Comparison of ENCODE assay signal across 9 cellular contexts in the genomic region with DNA sequence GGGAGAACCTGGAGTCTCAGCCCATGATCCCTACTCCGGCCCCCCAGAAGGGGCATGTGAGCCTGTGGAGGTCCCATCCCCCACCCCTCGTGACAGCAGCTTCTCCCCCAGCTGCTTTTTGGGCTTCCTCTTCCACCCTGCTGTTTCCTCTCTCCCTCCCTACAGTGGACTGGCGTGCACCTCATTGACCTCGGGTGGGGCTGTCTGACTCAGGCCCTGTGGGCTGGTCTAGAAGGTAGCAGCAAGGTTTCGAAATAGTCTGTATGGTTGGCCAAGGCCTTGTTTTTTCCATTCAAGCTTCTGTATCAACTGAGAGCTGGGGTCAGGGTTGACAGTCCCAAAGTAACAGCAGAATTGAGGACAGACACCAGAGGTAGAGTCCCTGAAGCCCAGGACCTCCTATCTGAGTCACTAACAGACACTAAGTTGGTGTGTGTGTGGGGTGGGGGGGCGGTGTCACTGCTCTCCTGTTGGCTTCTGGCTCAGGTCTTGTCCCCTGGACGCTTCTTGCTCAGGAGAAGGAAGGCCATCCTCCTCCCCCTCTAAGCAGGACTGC. TPM values are rescaled to one million over a fixed set of nuclear protein-coding genes. Genes with fewer than 3 reads are reported as not detected.
DNase-seq lines count a peak whose midpoint lies in the region; ATAC-seq, FAIRE-seq and TF ChIP-seq lines count a peak whose summit lies in the region.
"Had no signal": no experiment of that assay in that cellular context is flagged by ENCODE, and none has a peak within 500 bp of the region (broad histone marks: within the 10 kb centered on the region; RNA-seq: fewer than 3 reads in every experiment).

No MANE protein-coding gene starts in this region.

- peaks cover 2% of the 10 kb centered on the region for H3K4me1 Mint-ChIP-seq in activated naive CD4-positive, alpha-beta T cell treated with anti-CD3 and anti-CD28 coated beads for 36 hours (ENCODE audit: low read depth)
- H3K4me1 Mint-ChIP-seq in nephron progenitor cell = peaks cover 38% of the 10 kb centered on the region
- H3K4me1 Mint-ChIP-seq: activated naive CD4-positive, alpha-beta T cell treated with anti-CD3 and anti-CD28 coated beads, Interleukin-2, amount 50 U/mL, for 24 hours had no signal

- no peaks in the 10 kb centered on the region for H3K36me3 ChIP-seq in PC-3 (ENCODE audit: low read depth, low read length)

- no peak overlapping the region for H3K4me3 Mint-ChIP-seq in activated naive CD4-positive, alpha-beta T cell treated with anti-CD3 and anti-CD28 coated beads for 36 hours
- H3K4me3 Mint-ChIP-seq in nephron progenitor cell = peak overlapping the region; percentile 20
- H3K4me3 Mint-ChIP-seq: activated naive CD4-positive, alpha-beta T cell treated with anti-CD3 and anti-CD28 coated beads, Interleukin-2, amount 50 U/mL, for 24 hours had no signal

- peak overlapping the region; percentile 42 for H3K4me2 ChIP-seq in PC-3 (ENCODE audit: low read length)

- no peaks in the 10 kb centered on the region for H3F3A ChIP-seq in PC-3 (ENCODE audit: low read length, unreplicated experiment)

- no peak for FAIRE-seq in D721Med (lab: Jason Lieb, UNC)

- CTCF ChIA-PET in activated naive CD4-positive, alpha-beta T cell treated with anti-CD3 and anti-CD28 coated beads for 36 hours (lab: Charles Lee) = no interaction called here
- CTCF ChIA-PET in PC-3 (lab: Charles Lee) = interaction anchor here (1.0 kb wide), 1 partner anchor 275 kb away, joined by 6 read pairs; no protein-coding TSS in a partner anchor

- peaks cover 38% of the 10 kb centered on the region for H3K4me1 ChIP-seq in PC-3 (ENCODE audit: insufficient read depth, low read length)

- H3K4me3 ChIP-seq in PC-3 (ENCODE audit: low read length) = no peak overlapping the region

- peak overlapping the region in 1 of 2 donors; percentile 54 for H3K27ac Mint-ChIP-seq in activated naive CD4-positive, alpha-beta T cell treated with anti-CD3 and anti-CD28 coated beads, Interleukin-2, amount 50 U/mL, for 72 hours
- H3K27ac Mint-ChIP-seq in activated naive CD4-positive, alpha-beta T cell treated with anti-CD3 and anti-CD28 coated beads for 36 hours = no peak overlapping the region
- H3K27ac Mint-ChIP-seq in nephron progenitor cell = no peak overlapping the region
- H3K27ac Mint-ChIP-seq: activated naive CD4-positive, alpha-beta T cell treated with anti-CD3 and anti-CD28 coated beads, Interleukin-2, amount 50 U/mL, for 24 hours had no signal

- peak overlapping the region; percentile 25; the same call in 1 of the 2 replicates for H2AFZ ChIP-seq in PC-3 (ENCODE audit: low read length)

- intact Hi-C loops in activated naive CD4-positive, alpha-beta T cell treated with anti-CD3 and anti-CD28 coated beads for 36 hours (cut with micrococcal nuclease) = no loop called here
- intact Hi-C loops in PC-3 (cut with micrococcal nuclease) = no loop called here

- H3K9ac ChIP-seq in PC-3 (ENCODE audit: low read length) = peak overlapping the region; percentile 33

- POLR2A ChIA-PET in PC-3 (lab: Charles Lee; ENCODE audit: unreplicated experiment) = interaction anchor here (1.1 kb wide), 1 partner anchor 12 kb away, joined by 6 read pairs; no protein-coding TSS in a partner anchor

- no peaks in the 10 kb centered on the region for H3K27me3 ChIP-seq in PC-3 (ENCODE audit: low read length)

- no peaks in the 10 kb centered on the region for H3K9me2 ChIP-seq in PC-3 (replicated peaks; ENCODE audit: low read length)

- no peaks in the 10 kb centered on the region for H3K9me3 ChIP-seq in PC-3 (ENCODE audit: low read length)

- no peaks in the 10 kb centered on the region for H4K20me1 ChIP-seq in PC-3 (ENCODE audit: low read length)

- peak; percentile 44 for TF ChIP-seq POLR2A in erythroblast (IDR thresholded peaks at IDR 0.05; ENCODE audit: low read length)

- TF ChIP-seq CTCF in PC-3 (conservative IDR thresholded peaks at IDR 0.05; ENCODE audit: low read depth, low read length) (no peak), nephron progenitor cell (IDR thresholded peaks at IDR 0.05) (no peak), D721Med (IDR thresholded peaks at IDR 0.05; ENCODE audit: insufficient read depth, missing control alignments) (no peak)

- H3K36me3 Mint-ChIP-seq in activated naive CD4-positive, alpha-beta T cell treated with anti-CD3 and anti-CD28 coated beads, Interleukin-2, amount 50 U/mL, for 72 hours = no peaks in the 10 kb centered on the region
- no peaks in the 10 kb centered on the region for H3K36me3 Mint-ChIP-seq in activated naive CD4-positive, alpha-beta T cell treated with anti-CD3 and anti-CD28 coated beads for 36 hours (ENCODE audit: low read depth)
- no peaks in the 10 kb centered on the region for H3K36me3 Mint-ChIP-seq in nephron progenitor cell (ENCODE audit: low read depth)
- H3K36me3 Mint-ChIP-seq: activated naive CD4-positive, alpha-beta T cell treated with anti-CD3 and anti-CD28 coated beads, Interleukin-2, amount 50 U/mL, for 24 hours had no signal

- H3K9me3 Mint-ChIP-seq in activated naive CD4-positive, alpha-beta T cell treated with anti-CD3 and anti-CD28 coated beads, Interleukin-2, amount 50 U/mL, for 72 hours = no peaks in the 10 kb centered on the region
- no peaks in the 10 kb centered on the region for H3K9me3 Mint-ChIP-seq in activated naive CD4-positive, alpha-beta T cell treated with anti-CD3 and anti-CD28 coated beads for 36 hours
- H3K9me3 Mint-ChIP-seq in nephron progenitor cell = no peaks in the 10 kb centered on the region
- H3K9me3 Mint-ChIP-seq: activated naive CD4-positive, alpha-beta T cell treated with anti-CD3 and anti-CD28 coated beads, Interleukin-2, amount 50 U/mL, for 24 hours had no signal

- peak; percentile 61 to 91 for ATAC-seq in activated naive CD4-positive, alpha-beta T cell treated with anti-CD3 and anti-CD28 coated beads, Interleukin-2, amount 50 U/mL, for 72 hours
- peak; percentile 58 for ATAC-seq in HG02970 (IDR thresholded peaks at IDR 0.05; ENCODE audit: low FRiP score, unreplicated experiment)
- peak; percentile 91 for ATAC-seq in PC-3

- H3K27me3 Mint-ChIP-seq in activated naive CD4-positive, alpha-beta T cell treated with anti-CD3 and anti-CD28 coated beads for 36 hours (ENCODE audit: low read depth) = peaks cover 39% of the 10 kb centered on the region
- peaks cover 20% of the 10 kb centered on the region for H3K27me3 Mint-ChIP-seq in nephron progenitor cell (ENCODE audit: low read depth, poor library complexity)

- BruUV-seq in PC-3 (replicated peaks; lab: Mats Ljungman, UMichigan) = no TSS peak

- peak overlapping the region; percentile 70 for H3K27ac ChIP-seq in PC-3 (ENCODE audit: low read length)

- peak in 1 of 2 donors; percentile 55 for DNase-seq in activated naive CD4-positive, alpha-beta T cell treated with anti-CD3 and anti-CD28 coated beads, Interleukin-2, amount 50 U/mL, for 72 hours (ENCODE audit: low spot score in 2 of 2)
- no peak for DNase-seq in activated naive CD4-positive, alpha-beta T cell treated with anti-CD3 and anti-CD28 coated beads for 36 hours
- DNase-seq in PC-3 = peak; percentile 87
- peak; percentile 68 to 82 for DNase-seq in erythroblast (lab: John Stamatoyannopoulos, UW)
- DNase-seq in nephron progenitor cell = no peak
- DNase-seq in NCI-H1436 (lab: John Stamatoyannopoulos, UW) = no peak
- no peak for DNase-seq in D721Med (ENCODE audit: insufficient read length, low spot score)

- no peaks in the 10 kb centered on the region for H3K79me2 ChIP-seq in PC-3 (ENCODE audit: low read length)

RNA-seq across cellular contexts. Expression of gene SLC37A2, which starts 7.7 kb away (rescaled TPM):
- 1 to 10 TPM in 1 of 2 donors, under 1 TPM in 1; 0.56 to 1.8 TPM for total RNA-seq in activated naive CD4-positive, alpha-beta T cell treated with anti-CD3 and anti-CD28 coated beads, Interleukin-2, amount 50 U/mL, for 72 hours
- under 1 TPM; 0.57 to 0.67 TPM for total RNA-seq in activated naive CD4-positive, alpha-beta T cell treated with anti-CD3 and anti-CD28 coated beads for 36 hours
- total RNA-seq in PC-3 (2014; rRNA removed) = 9.0 and 10.2 TPM in 2 replicates

RNA-seq across cellular contexts. Expression of gene TMEM218, which starts 40.6 kb away (rescaled TPM):
- total RNA-seq in activated naive CD4-positive, alpha-beta T cell treated with anti-CD3 and anti-CD28 coated beads, Interleukin-2, amount 50 U/mL, for 72 hours = 10 to 100 TPM; 10.1 to 10.8 TPM
- total RNA-seq in activated naive CD4-positive, alpha-beta T cell treated with anti-CD3 and anti-CD28 coated beads for 36 hours = 10 to 100 TPM; 11.5 to 12.6 TPM
- total RNA-seq in PC-3 (2014; rRNA removed) = 33.6 and 37.0 TPM in 2 replicates

Comparison
In these comparisons a context has a peak if more than half of its experiments do, and no peak if none do; other contexts are left out.
1. DNase-seq: peak in PC-3 (single experiment) and erythroblast (2 of 2); none in activated naive CD4-positive, alpha-beta T cell treated with anti-CD3 and anti-CD28 coated beads for 36 hours (single experiment), nephron progenitor cell (single experiment), NCI-H1436 (single experiment) and D721Med (single experiment).
2. Peak in every context shown above with its lines, with median percentiles within 50 percentile points of each other: ATAC-seq.